Comparison of ENCODE assay signal across 15 cellular contexts in the genomic region with DNA sequence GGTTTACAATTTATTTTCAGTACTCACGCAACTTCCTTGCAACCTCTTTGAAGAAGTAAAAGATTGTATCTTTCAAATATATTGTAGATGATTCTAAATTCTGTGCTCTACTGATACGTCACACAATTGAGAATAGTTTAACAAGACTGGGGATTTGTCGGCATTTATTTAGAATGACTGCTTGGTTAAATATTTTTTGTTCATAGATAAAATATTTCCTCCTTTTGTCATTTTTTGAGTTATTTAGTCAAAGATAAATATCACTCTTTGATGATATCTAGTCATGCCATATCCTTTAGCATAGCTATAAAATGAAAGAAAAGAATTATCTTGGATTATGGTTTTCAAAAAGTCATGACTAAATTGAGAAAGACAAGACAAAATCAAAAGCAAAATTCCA.
DNase-seq lines count a peak whose midpoint lies in the region; ATAC-seq, FAIRE-seq and TF ChIP-seq lines count a peak whose summit lies in the region.
"Had no signal": no experiment of that assay in that cellular context is flagged by ENCODE, and none has a peak within 500 bp of the region (broad histone marks: within the 10 kb centered on the region; RNA-seq: fewer than 3 reads in every experiment).

No MANE protein-coding gene starts in this region.

- H3K36me3 ChIP-seq in adipocyte (ENCODE audit: control insufficient read depth, insufficient read depth, low read length, severe bottlenecking): no peaks in the 10 kb centered on the region
- H3K36me3 ChIP-seq in esophagus squamous epithelium: no peaks in the 10 kb centered on the region

- DNase-seq in EL (peak; percentile 68), HTR-8/SVneo (ENCODE audit: insufficient read length, low spot score) (peak; percentile 1), adipocyte (ENCODE audit: low read depth) (peak; percentile 35), endothelial cell (ENCODE audit: low spot score) (no peak), esophagus squamous epithelium (lab: John Stamatoyannopoulos, UW) (no peak), DMS153 (lab: John Stamatoyannopoulos, UW) (no peak)
- DNase-seq in stimulated activated naive CD8-positive, alpha-beta T cell treated with anti-CD3 and anti-CD28 coated beads, Interleukin-15, Interleukin-2, amounts not matched to agents 100 U/mL and 50 U/mL, for 24 hours: no peak
- DNase-seq: CD8-positive, alpha-beta T cell; COR-L47; DMS53; H7 had no signal

- H3K36me3 Mint-ChIP-seq in endothelial cell (ENCODE audit: low read depth, unreplicated experiment): no peaks in the 10 kb centered on the region
- H3K36me3 Mint-ChIP-seq: CD14-positive monocyte; CD8-positive, alpha-beta T cell; IgD-negative memory B cell had no signal

- TF ChIP-seq CTCF in endothelial cell (IDR thresholded peaks at IDR 0.05; ENCODE audit: unreplicated experiment) (no peak), esophagus squamous epithelium (IDR thresholded peaks at IDR 0.05) (no peak)

- no peaks in the 10 kb centered on the region for H3K9me3 Mint-ChIP-seq in endothelial cell (ENCODE audit: unreplicated experiment)
- H3K9me3 Mint-ChIP-seq: GM23338 had no signal

- no peaks in the 10 kb centered on the region for H3K4me1 Mint-ChIP-seq in endothelial cell (ENCODE audit: unreplicated experiment)
- H3K4me1 Mint-ChIP-seq: CD14-positive monocyte, IgD-negative memory B cell had no signal

- H3K27me3 Mint-ChIP-seq in endothelial cell (ENCODE audit: unreplicated experiment): no peaks in the 10 kb centered on the region
- H3K27me3 Mint-ChIP-seq: IgD-negative memory B cell had no signal

- no peak overlapping the region for H3K27ac ChIP-seq in esophagus squamous epithelium

- no peak overlapping the region for H3K9ac ChIP-seq in adipocyte (ENCODE audit: low read length)

- H3K9me3 ChIP-seq in adipocyte (ENCODE audit: control insufficient read depth, low read length) (no peaks in the 10 kb centered on the region), esophagus squamous epithelium (no peaks in the 10 kb centered on the region)

- no peak for FAIRE-seq in HTR-8/SVneo (lab: Jason Lieb, UNC)
- FAIRE-seq: GM12892 had no signal

- H3K27me3 ChIP-seq in adipocyte (replicated peaks; ENCODE audit: control insufficient read depth, insufficient read depth, low read length) (no peaks in the 10 kb centered on the region), esophagus squamous epithelium (no peaks in the 10 kb centered on the region)

- no peak for TF ChIP-seq POLR2A in esophagus squamous epithelium (IDR thresholded peaks at IDR 0.05)

- 69 to 74% methylated on average over 3 of the region's 3 CpGs for WGBS in esophagus squamous epithelium, 2 donors

- ATAC-seq in stimulated activated naive CD8-positive, alpha-beta T cell treated with anti-CD3 and anti-CD28 coated beads, Interleukin-15, Interleukin-2, amounts not matched to agents 100 U/mL and 50 U/mL, for 24 hours: no peak
- ATAC-seq: CD8-positive, alpha-beta T cell; GM23338 had no signal

- H3K4me1 ChIP-seq in adipocyte (ENCODE audit: control insufficient read depth, insufficient read depth, low read length): no peaks in the 10 kb centered on the region
- H3K4me1 ChIP-seq in esophagus squamous epithelium: no peaks in the 10 kb centered on the region

- H3K27ac Mint-ChIP-seq in endothelial cell (ENCODE audit: unreplicated experiment): no peak overlapping the region
- H3K27ac Mint-ChIP-seq: CD14-positive monocyte; CD8-positive, alpha-beta T cell; GM23338; IgD-negative memory B cell had no signal

- H3K4me3 ChIP-seq in adipocyte (ENCODE audit: low read length) (no peak overlapping the region), esophagus squamous epithelium (no peak overlapping the region)
- H3K4me3 ChIP-seq: GM23338 had no signal

- intact Hi-C loops in esophagus squamous epithelium (cut with DNase I): no loop called here

- no peak overlapping the region for H3K4me3 Mint-ChIP-seq in endothelial cell (ENCODE audit: unreplicated experiment)
- H3K4me3 Mint-ChIP-seq: CD14-positive monocyte; CD8-positive, alpha-beta T cell; GM23338; IgD-negative memory B cell had no signal

Comparison
In these comparisons a context has a peak if more than half of its experiments do, and no peak if none do; other contexts are left out.
1. DNase-seq: peak in EL (single experiment), HTR-8/SVneo (single experiment) and adipocyte (single experiment); none in endothelial cell (single experiment), esophagus squamous epithelium (single experiment), stimulated activated naive CD8-positive, alpha-beta T cell treated with anti-CD3 and anti-CD28 coated beads, Interleukin-15, Interleukin-2, amounts not matched to agents 100 U/mL and 50 U/mL, for 24 hours (single experiment) and DMS153 (single experiment).